ENCODE assay signal across 1 cellular context in the genomic region with DNA sequence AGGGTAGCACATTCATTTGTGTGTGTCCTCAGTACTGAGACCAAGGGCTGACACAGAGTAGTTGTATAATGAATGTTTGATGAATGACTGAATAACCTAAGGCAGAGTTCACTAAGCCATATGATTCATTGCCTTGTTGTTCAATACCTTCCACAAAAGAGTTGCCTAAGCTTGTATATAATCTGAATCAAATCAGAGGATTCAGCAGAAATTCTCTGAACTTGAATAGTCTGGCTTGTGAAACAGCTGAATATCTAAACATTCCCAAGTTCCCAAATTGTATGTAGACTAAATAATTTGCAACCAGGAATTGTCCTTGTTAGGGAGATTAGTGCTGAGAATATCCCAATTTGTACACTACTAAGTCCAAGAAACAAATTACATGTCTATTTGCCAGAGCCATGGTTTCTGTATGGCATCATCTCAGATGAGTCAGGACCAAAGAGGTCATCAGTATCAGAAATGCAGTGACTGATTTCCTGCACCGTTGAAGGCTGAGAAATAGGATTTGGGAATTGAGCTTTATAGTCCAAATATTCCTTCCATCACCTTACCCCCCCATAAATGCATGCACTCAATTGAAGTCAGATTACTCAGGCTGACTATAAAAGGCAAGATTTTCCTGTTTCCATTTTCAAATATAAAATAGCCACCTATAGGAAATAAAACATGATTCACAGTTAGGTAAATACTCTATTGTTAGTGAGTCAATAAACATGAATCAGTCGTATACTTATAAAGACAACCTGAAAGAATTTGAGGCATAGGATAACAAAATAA.
TF ChIP-seq lines count a peak whose summit lies in the region.

No MANE protein-coding gene starts in this region.

TF ChIP-seq in IMR-90, 13 proteins besides CTCF, POLR2A, EP300 and RAD21:
- TF ChIP-seq SMC3 (IDR thresholded peaks at IDR 0.05; ENCODE audit: low read depth, low read length) (0 out of 2 replicates have a peak, but pooled peaks have one; percentile 9), MXI1 (IDR thresholded peaks at IDR 0.05; ENCODE audit: borderline replicate concordance, low read depth, low read length) (no peak), MAZ (IDR thresholded peaks at IDR 0.05; ENCODE audit: borderline replicate concordance, low read depth, low read length) (no peak), RFX5 (IDR thresholded peaks at IDR 0.05; ENCODE audit: low read depth, low read length) (peak; percentile 41; the same call in 1 of the 2 replicates), NFE2L2 (IDR thresholded peaks at IDR 0.05; ENCODE audit: low read depth, low read length) (no peak), CHD1 (IDR thresholded peaks at IDR 0.05; ENCODE audit: low read depth, low read length) (no peak), FOS (IDR thresholded peaks at IDR 0.05; ENCODE audit: low read depth, low read length) (peak; percentile 9; the same call in 1 of the 2 replicates), MAFK (IDR thresholded peaks at IDR 0.05; ENCODE audit: low read depth, low read length) (peak; percentile 50), CEBPB (IDR thresholded peaks at IDR 0.05; ENCODE audit: low read depth, low read length) (peak; percentile 64; the same call in 1 of the 2 replicates), RCOR1 (IDR thresholded peaks at IDR 0.05; ENCODE audit: insufficient replicate concordance, low read length) (no peak)
- TF ChIP-seq, protein P1, sequence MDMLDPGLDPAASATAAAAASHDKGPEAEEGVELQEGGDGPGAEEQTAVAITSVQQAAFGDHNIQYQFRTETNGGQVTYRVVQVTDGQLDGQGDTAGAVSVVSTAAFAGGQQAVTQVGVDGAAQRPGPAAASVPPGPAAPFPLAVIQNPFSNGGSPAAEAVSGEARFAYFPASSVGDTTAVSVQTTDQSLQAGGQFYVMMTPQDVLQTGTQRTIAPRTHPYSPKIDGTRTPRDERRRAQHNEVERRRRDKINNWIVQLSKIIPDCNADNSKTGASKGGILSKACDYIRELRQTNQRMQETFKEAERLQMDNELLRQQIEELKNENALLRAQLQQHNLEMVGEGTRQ (IDR thresholded peaks at IDR 0.05; ENCODE audit: low read depth, low read length): no peak
TF ChIP-seq in IMR-90: peak in this region for 5.
